ENCODE assay signal across 19 cellular contexts in genomic region chr2:134453973-134454372, GRCh38.
"Had no signal": no experiment of that assay in that cellular context is flagged by ENCODE, and none has a peak within 500 bp of the region (broad histone marks: within the 10 kb centered on the region; RNA-seq: fewer than 3 reads in every experiment).

No MANE protein-coding gene starts in this region.

- H3K27me3 ChIP-seq: body of pancreas, tibial nerve had no signal

- H3K27ac Mint-ChIP-seq: activated naive CD4-positive, alpha-beta T cell treated with anti-CD3 and anti-CD28 coated beads for 36 hours; activated T-helper 2 cell treated with anti-CD3 and anti-CD28 coated beads, Interferon-gamma antibody, Interleukin-2, Interleukin-4, amounts not matched to agents 10 μg/mL and 5 μg/mL and 100 μg/mL, durations not matched to agents 14 hours and 24 hours and 36 hours had no signal

- H3K27ac ChIP-seq: tibial nerve, WERI-Rb-1 had no signal

- ATAC-seq: body of pancreas had no signal

- H3K4me3 Mint-ChIP-seq: activated naive CD4-positive, alpha-beta T cell treated with anti-CD3 and anti-CD28 coated beads for 36 hours; nephron progenitor cell had no signal

- DNase-seq: activated CD4-positive, alpha-beta T cell treated with anti-CD3 and anti-CD28 coated beads, Interleukin-2, amount 50 U/mL, for 48 hours; activated naive CD4-positive, alpha-beta T cell treated with anti-CD3 and anti-CD28 coated beads for 36 hours; central memory CD4-positive, alpha-beta T cell; erythroblast; foreskin melanocyte; nephron progenitor cell; stimulated activated CD4-positive, alpha-beta T cell treated with anti-CD3 and anti-CD28 coated beads, Interleukin-12 subunit alpha, Interleukin-12 subunit beta, amount 100 ng/mL, for 4 hours; stimulated activated CD4-positive, alpha-beta T cell treated with anti-CD3 and anti-CD28 coated beads, Interleukin-1b, Interleukin-23, amount 100 ng/mL, for 48 hours; stimulated activated CD8-positive, alpha-beta memory T cell treated with anti-CD3 and anti-CD28 coated beads, Interleukin-4, amount 100 ng/mL, for 48 hours; stimulated activated naive CD4-positive, alpha-beta T cell treated with Interleukin-2 at 50 U/mL for 16 hours; substantia nigra; T-helper 2 cell; WERI-Rb-1 had no signal

- H3K9me3 ChIP-seq: body of pancreas, tibial nerve had no signal

- H3K9me3 Mint-ChIP-seq: activated naive CD4-positive, alpha-beta T cell treated with anti-CD3 and anti-CD28 coated beads for 36 hours; activated T-helper 2 cell treated with anti-CD3 and anti-CD28 coated beads, Interferon-gamma antibody, Interleukin-2, Interleukin-4, amounts not matched to agents 10 μg/mL and 5 μg/mL and 100 μg/mL, durations not matched to agents 14 hours and 24 hours and 36 hours; nephron progenitor cell had no signal

- H3K4me3 ChIP-seq: body of pancreas, tibial nerve had no signal

- FAIRE-seq: colon, endometrium, keratinocyte had no signal
